In genomic region chr7:54799792-54800191, GRCh38 we compare ENCODE assay signal across 22 cellular contexts. TPM values are rescaled to one million over a fixed set of nuclear protein-coding genes. Genes with fewer than 3 reads are reported as not detected.
DNase-seq lines count a peak whose midpoint lies in the region; ATAC-seq and TF ChIP-seq lines count a peak whose summit lies in the region.
"Had no signal": no experiment of that assay in that cellular context is flagged by ENCODE, and none has a peak within 500 bp of the region (broad histone marks: within the 10 kb centered on the region; RNA-seq: fewer than 3 reads in every experiment).

No MANE protein-coding gene starts in this region.

- CTCF ChIA-PET in IMR-90 (lab: Yijun Ruan, JAX): interaction anchor here (0.7 to 1.3 kb wide), 2 partner anchors 11 to 271 kb away, joined by 4 to 5 read pairs; no protein-coding TSS in a partner anchor

- H3K27me3 ChIP-seq in BE2C (no peaks in the 10 kb centered on the region), IMR-90 (ENCODE audit: control insufficient read depth, insufficient read depth, low read length) (no peaks in the 10 kb centered on the region), mesendoderm (ENCODE audit: insufficient read depth, low read length, poor library complexity) (no peaks in the 10 kb centered on the region), upper lobe of right lung (no peaks in the 10 kb centered on the region)
- H3K27me3 ChIP-seq: Peyer's patch had no signal

- DNase-seq in BE2C (peak; percentile 48), IMR-90 (no peak), fibroblast of pulmonary artery (ENCODE audit: low read depth) (peak; percentile 35), mesendoderm (peak; percentile 25), NCI-H1048 (lab: John Stamatoyannopoulos, UW) (no peak), upper lobe of right lung (no peak)
- DNase-seq: CD4-positive, CD25-positive, alpha-beta regulatory T cell; COR-L47; DMS79; H7; HFFc6; KBM-7; NCI-H1092 treated with DMSO at 0.1 percent for 48 hours; NCI-H146; NCI-H2029 treated with DMSO at 0.1 percent for 48 hours; NCI-H345; NCI-H524; NCI-H82; Peyer's patch; SHP77 had no signal

- no peak overlapping the region for H2AK9ac ChIP-seq in IMR-90 (replicated peaks; ENCODE audit: low read depth, low read length, poor library complexity)

- no peak overlapping the region for H3K56ac ChIP-seq in IMR-90 (ENCODE audit: extremely low read depth, insufficient read depth, low read length)
- H3K56ac ChIP-seq in mesendoderm (ENCODE audit: low read length): no peak overlapping the region

- no peaks in the 10 kb centered on the region for H3K79me2 ChIP-seq in mesendoderm (ENCODE audit: control insufficient read depth, insufficient read depth, low read length)

- no peak overlapping the region for H3K9ac ChIP-seq in IMR-90 (ENCODE audit: low read depth, low read length)
- H3K9ac ChIP-seq in mesendoderm (ENCODE audit: low read length): no peak overlapping the region

- WGBS in IMR-90 (ENCODE audit: extremely low coverage in 2 of 2, insufficient read length in 1 of 2), 2 experiments: 65% methylated on average over 3 of the region's 3 CpGs; no CpG with 5 or more reads in 1 of the 2 experiments
- no CpG with 5 or more reads among the region's 3 CpGs for WGBS in mesendoderm (ENCODE audit: extremely low coverage, insufficient coverage, low lambda C conversion rate)

- H2BK15ac ChIP-seq in IMR-90 (ENCODE audit: low read depth, low read length) (0 out of 3 replicates have a peak overlapping the region, but pooled peaks have one; percentile 29), mesendoderm (replicated peaks; ENCODE audit: low read depth) (no peak overlapping the region)

- H3K18ac ChIP-seq in IMR-90 (ENCODE audit: low read depth, low read length): no peak overlapping the region
- no peak overlapping the region for H3K18ac ChIP-seq in mesendoderm (ENCODE audit: low read length)

- H3K4me3 ChIP-seq in BE2C (ENCODE audit: low read depth, low read length) (no peak overlapping the region), IMR-90 (ENCODE audit: insufficient read depth, low read depth, low read length) (no peak overlapping the region), fibroblast of pulmonary artery (replicated peaks; ENCODE audit: low read depth, low read length) (no peak overlapping the region), mesendoderm (ENCODE audit: low read length) (no peak overlapping the region), upper lobe of right lung (no peak overlapping the region)
- H3K4me3 ChIP-seq: GM12878, Peyer's patch had no signal

- H3K36me3 ChIP-seq in BE2C (no peaks in the 10 kb centered on the region), IMR-90 (ENCODE audit: control insufficient read depth, insufficient read depth, low read length) (no peaks in the 10 kb centered on the region), mesendoderm (ENCODE audit: control insufficient read depth, insufficient read depth, low read length) (no peaks in the 10 kb centered on the region), upper lobe of right lung (no peaks in the 10 kb centered on the region)
- H3K36me3 ChIP-seq: Peyer's patch had no signal

- intact Hi-C loops in IMR-90 (cut with micrococcal nuclease): no loop called here
- intact Hi-C loops in upper lobe of right lung (cut with DNase I): no loop called here

- H4K5ac ChIP-seq in IMR-90 (ENCODE audit: low read depth, low read length) (no peak overlapping the region), mesendoderm (ENCODE audit: low read length) (no peak overlapping the region)

- no peak overlapping the region for H2AFZ ChIP-seq in IMR-90 (replicated peaks; ENCODE audit: low read length, poor library complexity)

- H3K79me1 ChIP-seq in IMR-90 (ENCODE audit: low read depth in 1 of 2, low read length in 2 of 2): no peaks in the 10 kb centered on the region
- H3K79me1 ChIP-seq in mesendoderm (ENCODE audit: low read length): no peaks in the 10 kb centered on the region

- no peaks in the 10 kb centered on the region for H4K20me1 ChIP-seq in IMR-90 (ENCODE audit: insufficient read depth, low read length)

- H3K9me3 ChIP-seq in BE2C (no peaks in the 10 kb centered on the region), IMR-90 (ENCODE audit: control insufficient read depth, insufficient read depth, low read length) (no peaks in the 10 kb centered on the region), upper lobe of right lung (no peaks in the 10 kb centered on the region)
- H3K9me3 ChIP-seq: Peyer's patch had no signal

- POLR2A ChIA-PET in IMR-90 (lab: Charles Lee; ENCODE audit: unreplicated experiment): no interaction called here

- no peaks in the 10 kb centered on the region for H3K9me1 ChIP-seq in IMR-90 (ENCODE audit: insufficient read depth, low read length)

- H3K4me2 ChIP-seq in IMR-90 (ENCODE audit: low read depth, low read length) (no peak overlapping the region), mesendoderm (ENCODE audit: low read length) (no peak overlapping the region)

- H4K91ac ChIP-seq in IMR-90 (ENCODE audit: insufficient read depth, low read depth, low read length): no peak overlapping the region

- H2AK5ac ChIP-seq in IMR-90 (ENCODE audit: low read depth, low read length): no peak overlapping the region
- no peak overlapping the region for H2AK5ac ChIP-seq in mesendoderm (ENCODE audit: low read length)

- H4K8ac ChIP-seq in IMR-90 (ENCODE audit: low read depth in 2 of 2, low read length in 2 of 2): no peak overlapping the region
- no peak overlapping the region for H4K8ac ChIP-seq in mesendoderm (ENCODE audit: low read depth, low read length)

- dilution Hi-C loops in IMR-90 (cut with HindIII; ENCODE audit: low sequenced_read_pairs, unreplicated experiment): no loop called here

- H3K4ac ChIP-seq in IMR-90 (ENCODE audit: low read depth, low read length): no peak overlapping the region
- no peak overlapping the region for H3K4ac ChIP-seq in mesendoderm (ENCODE audit: low read depth, low read length)

- H3K23ac ChIP-seq in IMR-90 (ENCODE audit: low read depth, low read length) (no peak overlapping the region), mesendoderm (ENCODE audit: low read length) (no peak overlapping the region)

- TF ChIP-seq RAD21 in IMR-90 (IDR thresholded peaks at IDR 0.05; ENCODE audit: low read length): no peak

- no peak overlapping the region for H2BK20ac ChIP-seq in IMR-90 (ENCODE audit: low read depth, low read length)

- no TSS peak for BruUV-seq in IMR-90 (replicated peaks; lab: Mats Ljungman, UMichigan)

- no peak for TF ChIP-seq POLR2A in IMR-90 (IDR thresholded peaks at IDR 0.05; ENCODE audit: low read depth, low read length)

- H2BK5ac ChIP-seq in IMR-90 (ENCODE audit: low read depth, low read length, poor library complexity, severe bottlenecking) (no peak overlapping the region), mesendoderm (ENCODE audit: low read length) (no peak overlapping the region)

- TF ChIP-seq CTCF in BE2C (IDR thresholded peaks at IDR 0.05; ENCODE audit: low read depth, low read length) (no peak), IMR-90 (conservative IDR thresholded peaks at IDR 0.05; ENCODE audit: low read depth, low read length) (no peak), fibroblast of pulmonary artery (IDR thresholded peaks at IDR 0.05; ENCODE audit: low read length, missing control alignments) (no peak), upper lobe of right lung (IDR thresholded peaks at IDR 0.05) (no peak)

- H2BK120ac ChIP-seq in IMR-90 (ENCODE audit: low read depth, low read length) (no peak overlapping the region), mesendoderm (ENCODE audit: low read depth, low read length) (no peak overlapping the region)

- in situ Hi-C loops in IMR-90 (cut with MboI; ENCODE audit: low sequenced_read_pairs): loop anchor here (25.0 kb wide), 1 partner anchor 363 kb away; no protein-coding TSS in a partner anchor

- no peak overlapping the region for H3K14ac ChIP-seq in IMR-90 (replicated peaks; ENCODE audit: low read depth, low read length)

- no peak overlapping the region for H3K27ac ChIP-seq in IMR-90 (ENCODE audit: insufficient read depth, low read length)
- H3K27ac ChIP-seq in mesendoderm (ENCODE audit: low read depth, low read length): no peak overlapping the region
- H3K27ac ChIP-seq in upper lobe of right lung: no peak overlapping the region
- H3K27ac ChIP-seq: Peyer's patch had no signal

- H3K4me1 ChIP-seq in BE2C (peaks cover 16% of the 10 kb centered on the region), IMR-90 (ENCODE audit: control insufficient read depth, insufficient read depth, low read length) (peaks cover 4% of the 10 kb centered on the region; the same call in 1 of the 2 replicates), mesendoderm (ENCODE audit: control insufficient read depth, low read depth, low read length) (no peaks in the 10 kb centered on the region), upper lobe of right lung (no peaks in the 10 kb centered on the region)
- H3K4me1 ChIP-seq: Peyer's patch had no signal

- ATAC-seq in IMR-90 (ENCODE audit: low read depth): no peak
- no peak for ATAC-seq in upper lobe of right lung
- no peak for ATAC-seq in HG03378 (IDR thresholded peaks at IDR 0.05; ENCODE audit: unreplicated experiment)
- ATAC-seq: GM12878 had no signal

TF ChIP-seq in IMR-90, 13 proteins besides CTCF, POLR2A, EP300 and RAD21 (continues in another document):
- TF ChIP-seq CEBPB (IDR thresholded peaks at IDR 0.05; ENCODE audit: low read depth, low read length): no peak
- TF ChIP-seq NFE2L2 (IDR thresholded peaks at IDR 0.05; ENCODE audit: low read depth, low read length): no peak
- no peak for TF ChIP-seq CHD1 (IDR thresholded peaks at IDR 0.05; ENCODE audit: low read depth, low read length)
- TF ChIP-seq SMC3 (IDR thresholded peaks at IDR 0.05; ENCODE audit: low read depth, low read length): no peak
- TF ChIP-seq RFX5 (IDR thresholded peaks at IDR 0.05; ENCODE audit: low read depth, low read length): no peak
- TF ChIP-seq MXI1 (IDR thresholded peaks at IDR 0.05; ENCODE audit: borderline replicate concordance, low read depth, low read length): no peak
- no peak for TF ChIP-seq RCOR1 (IDR thresholded peaks at IDR 0.05; ENCODE audit: insufficient replicate concordance, low read length)
- no peak for TF ChIP-seq MAFK (IDR thresholded peaks at IDR 0.05; ENCODE audit: low read depth, low read length)
- TF ChIP-seq BHLHE40 (IDR thresholded peaks at IDR 0.05; ENCODE audit: low read depth, low read length): no peak
- no peak for TF ChIP-seq MAZ (IDR thresholded peaks at IDR 0.05; ENCODE audit: borderline replicate concordance, low read depth, low read length)

RNA-seq across cellular contexts. Expression of gene SEC61G, which starts 40.8 kb away (rescaled TPM):
- 438 TPM for polyA plus RNA-seq in BE2C (2012; ENCODE audit: insufficient read depth, insufficient read length, low read depth)
- total RNA-seq in IMR-90 (2012; rRNA removed) (387 and 3,014 TPM in 2 replicates), upper lobe of right lung (87.6 TPM)
- 426 and 685 TPM in 2 replicates for polyA plus RNA-seq in IMR-90 (2012; rRNA removed)
- 85.7 and 214 TPM in 2 replicates for polyA plus RNA-seq in IMR-90 (2012; cell fraction: cytosol; rRNA removed)
- polyA plus RNA-seq in IMR-90 (2012; cell fraction: nucleus; rRNA removed; ENCODE audit: low replicate concordance): 12.9 and 140 TPM in 2 replicates
- 305 TPM for polyA plus RNA-seq in mesendoderm (2013, experiment 1 of 2)
- 295 TPM for polyA plus RNA-seq in mesendoderm (2013, experiment 2 of 2)

Comparison
In these comparisons a context has a peak if more than half of its experiments do, and no peak if none do; other contexts are left out.
1. DNase-seq: peak in BE2C (single experiment), fibroblast of pulmonary artery (single experiment) and mesendoderm (single experiment); none in IMR-90 (single experiment), NCI-H1048 (single experiment) and upper lobe of right lung (single experiment).